8 cellular contexts compared by ENCODE assay signal in genomic region chrX:80810365-80810978, GRCh38. TPM values are rescaled to one million over a fixed set of nuclear protein-coding genes. Genes with fewer than 3 reads are reported as not detected.
A peak's percentile ranks its signal among the peaks of the same experiment; 100 is the strongest.
DNase-seq lines count a peak whose midpoint lies in the region; ATAC-seq, FAIRE-seq and TF ChIP-seq lines count a peak whose summit lies in the region.

No MANE protein-coding gene starts in this region.

- peak overlapping the region; percentile 91 for H2AFZ ChIP-seq in K562 (ENCODE audit: low read depth, low read length)

- no peak for TF ChIP-seq CTCF in AG10803 (conservative IDR thresholded peaks at IDR 0.05; ENCODE audit: low read length)
- TF ChIP-seq CTCF in K562 (IDR thresholded peaks at IDR 0.05 in 2 of 3, conservative IDR thresholded peaks at IDR 0.05 in 1 of 3; ENCODE audit: insufficient read depth in 2 of 3, low read depth in 1 of 3, low read length in 3 of 3), result no peak

- intact Hi-C loops in K562 (cut with micrococcal nuclease), result no loop called here

- no peaks in the 10 kb centered on the region for H3K9me1 ChIP-seq in K562 (ENCODE audit: control insufficient read depth, insufficient read depth, low read length)

- WGBS in K562 (ENCODE audit: insufficient coverage, low coverage, missing lambda C conversion rate), result 1% methylated on average over 8 of the region's 9 CpGs

- no peak for FAIRE-seq in K562 (lab: Jason Lieb, UNC)

- CTCF ChIA-PET in K562 (lab: Yijun Ruan, JAX; ENCODE audit: low intra/inter-chr PET ratio), result no interaction called here

- H3K36me3 ChIP-seq in HUES48 (ENCODE audit: control insufficient read depth, insufficient read depth, low read length), result no peaks in the 10 kb centered on the region
- no peaks in the 10 kb centered on the region for H3K36me3 ChIP-seq in K562 (ENCODE audit: control insufficient read depth, insufficient read depth, low read length)

- no peaks in the 10 kb centered on the region for H3K9me3 Mint-ChIP-seq in memory B cell

- peaks cover 9% of the 10 kb centered on the region for H3K4me1 Mint-ChIP-seq in memory B cell

- no peak for TF ChIP-seq RAD21 in K562 (CRISPR knock-in tag; conservative IDR thresholded peaks at IDR 0.05 in 1 of 2, IDR thresholded peaks at IDR 0.05 in 1 of 2)

- TF ChIP-seq POLR2A in K562 (conservative IDR thresholded peaks at IDR 0.05), result no peak

- no peaks in the 10 kb centered on the region for H4K20me1 ChIP-seq in K562 (replicated peaks; ENCODE audit: control insufficient read depth, insufficient read depth, low read length)

- H3K9me3 ChIP-seq in HUES48 (ENCODE audit: control insufficient read depth, insufficient read depth, low read length) (peaks cover 20% of the 10 kb centered on the region), K562 (replicated peaks; ENCODE audit: control insufficient read depth, insufficient read depth, low read depth, low read length) (no peaks in the 10 kb centered on the region)

- H3K79me2 ChIP-seq in K562 (ENCODE audit: control insufficient read depth, insufficient read depth, low read length), result peaks cover 32% of the 10 kb centered on the region

- DNase-seq in AG10803 (ENCODE audit: low read depth) (peak; percentile 0), K562 (ENCODE audit: extremely low read depth in 1 of 4, low spot score in 3 of 4) (peak in 3 of 4 experiments; percentile 3 to 16 (median 3)), memory B cell (ENCODE audit: low spot score in 2 of 2) (no peak), activated gamma-delta T cell (lab: John Stamatoyannopoulos, UW) (no peak)
- no peak for DNase-seq in stimulated activated CD8-positive, alpha-beta memory T cell treated with anti-CD3 and anti-CD28 coated beads, Interleukin-4, amount 100 ng/mL, for 48 hours

- TF ChIP-seq EP300 in K562 (IDR thresholded peaks at IDR 0.05; ENCODE audit: low read length), result no peak

- H3K4me3 ChIP-seq in AG10803 (ENCODE audit: low read length), result peak overlapping the region; percentile 75
- H3K4me3 ChIP-seq in HUES48 (ENCODE audit: low read depth, low read length), result peak overlapping the region; percentile 67
- H3K4me3 ChIP-seq in K562, result peak overlapping the region; percentile 57

- H3K27ac ChIP-seq in HUES48 (ENCODE audit: low read depth, low read length), result peak overlapping the region; percentile 83
- H3K27ac ChIP-seq in K562 (ENCODE audit: extremely low read depth, low read depth, low read length), result peak overlapping the region; percentile 89

- H3K27me3 ChIP-seq in HUES48 (ENCODE audit: control insufficient read depth, insufficient read depth, low read length), result no peaks in the 10 kb centered on the region
- no peaks in the 10 kb centered on the region for H3K27me3 ChIP-seq in K562 (ENCODE audit: control insufficient read depth in 2 of 2, insufficient read depth in 2 of 2, low read length in 2 of 2)

- peaks cover 2% of the 10 kb centered on the region for H3K36me3 Mint-ChIP-seq in memory B cell

- no peaks in the 10 kb centered on the region for H3K27me3 Mint-ChIP-seq in memory B cell

- H3K9ac ChIP-seq in HUES48 (ENCODE audit: low read depth, low read length), result peak overlapping the region; percentile 88
- H3K9ac ChIP-seq in K562 (ENCODE audit: insufficient read depth in 1 of 2, low read depth in 2 of 2, low read length in 2 of 2), result peak overlapping the region in 1 of 2 experiments; percentile 80; a peak in 2 of 4 replicates

- peaks cover 3% of the 10 kb centered on the region for H3K4me1 ChIP-seq in HUES48 (ENCODE audit: control insufficient read depth, insufficient read depth, low read length)
- no peaks in the 10 kb centered on the region for H3K4me1 ChIP-seq in K562 (replicated peaks in 1 of 2; ENCODE audit: control insufficient read depth in 2 of 2, insufficient read depth in 2 of 2, low read length in 2 of 2)

- H3K27ac Mint-ChIP-seq in memory B cell, result peak overlapping the region; percentile 99

- in situ Hi-C loops in K562 (cut with MboI), result no loop called here

- H3K4me2 ChIP-seq in K562 (ENCODE audit: insufficient read depth, low read length), result peak overlapping the region; percentile 76

- ATAC-seq in K562 (no peak), memory B cell (ENCODE audit: low read depth) (no peak), HG03460 (IDR thresholded peaks at IDR 0.05; ENCODE audit: unreplicated experiment) (no peak), GM21390 (IDR thresholded peaks at IDR 0.05; ENCODE audit: unreplicated experiment) (no peak)

- H3K4me3 Mint-ChIP-seq in memory B cell, result peak overlapping the region; percentile 96

- BruUV-seq in K562 (replicated peaks; lab: Mats Ljungman, UMichigan), result TSS peak; percentile 82

- POLR2A ChIA-PET in K562 (lab: Yijun Ruan, JAX), result no interaction called here

TF ChIP-seq in K562, 482 proteins besides CTCF, POLR2A, EP300 and RAD21 (continues in another document):
- peak; percentile 5 for TF ChIP-seq KDM5B (IDR thresholded peaks at IDR 0.05; ENCODE audit: insufficient replicate concordance, low read depth, low read length)
- TF ChIP-seq STAT5B (CRISPR knock-in tag; IDR thresholded peaks at IDR 0.05), result no peak
- TF ChIP-seq L3MBTL2 (IDR thresholded peaks at IDR 0.05), result 0 out of 2 replicates have a peak, but pooled peaks have one; percentile 7
- no peak for TF ChIP-seq ETV5 (CRISPR knock-in tag; IDR thresholded peaks at IDR 0.05; ENCODE audit: low read depth)
- no peak for TF ChIP-seq ARID1B (IDR thresholded peaks at IDR 0.05)
- TF ChIP-seq PCBP1 (IDR thresholded peaks at IDR 0.05; ENCODE audit: low read depth, low read length, poor library complexity, severe bottlenecking), result no peak
- no peak for TF ChIP-seq ZNF644 (tag; IDR thresholded peaks at IDR 0.05; ENCODE audit: low read depth)
- TF ChIP-seq SMARCA4 (IDR thresholded peaks at IDR 0.05), result no peak
- TF ChIP-seq RBM39 (optimal IDR thresholded peaks at IDR 0.05; ENCODE audit: low read depth, low read length), result no peak
- TF ChIP-seq BHLHE40 (IDR thresholded peaks at IDR 0.05; ENCODE audit: low read length), result peak; percentile 51; the same call in 1 of the 2 replicates
- no peak for TF ChIP-seq KDM1A (IDR thresholded peaks at IDR 0.05)
- TF ChIP-seq ARID3B (CRISPR knock-in tag; IDR thresholded peaks at IDR 0.05; ENCODE audit: borderline replicate concordance), result no peak
- no peak for TF ChIP-seq PCBP2 (IDR thresholded peaks at IDR 0.05; ENCODE audit: low read depth, low read length, poor library complexity, severe bottlenecking)
- TF ChIP-seq RBBP5 (IDR thresholded peaks at IDR 0.05; ENCODE audit: borderline replicate concordance, insufficient read depth, low read length, poor library complexity, severe bottlenecking), result no peak
- no peak for TF ChIP-seq MAFF (IDR thresholded peaks at IDR 0.05; ENCODE audit: low read length)
- TF ChIP-seq RBM17 (IDR thresholded peaks at IDR 0.05; ENCODE audit: borderline replicate concordance, low read depth, low read length), result no peak
- TF ChIP-seq, protein P1, sequence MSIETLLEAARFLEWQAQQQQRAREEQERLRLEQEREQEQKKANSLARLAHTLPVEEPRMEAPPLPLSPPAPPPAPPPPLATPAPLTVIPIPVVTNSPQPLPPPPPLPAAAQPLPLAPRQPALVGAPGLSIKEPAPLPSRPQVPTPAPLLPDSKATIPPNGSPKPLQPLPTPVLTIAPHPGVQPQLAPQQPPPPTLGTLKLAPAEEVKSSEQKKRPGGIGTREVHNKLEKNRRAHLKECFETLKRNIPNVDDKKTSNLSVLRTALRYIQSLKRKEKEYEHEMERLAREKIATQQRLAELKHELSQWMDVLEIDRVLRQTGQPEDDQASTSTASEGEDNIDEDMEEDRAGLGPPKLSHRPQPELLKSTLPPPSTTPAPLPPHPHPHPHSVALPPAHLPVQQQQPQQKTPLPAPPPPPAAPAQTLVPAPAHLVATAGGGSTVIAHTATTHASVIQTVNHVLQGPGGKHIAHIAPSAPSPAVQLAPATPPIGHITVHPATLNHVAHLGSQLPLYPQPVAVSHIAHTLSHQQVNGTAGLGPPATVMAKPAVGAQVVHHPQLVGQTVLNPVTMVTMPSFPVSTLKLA (conservative IDR thresholded peaks at IDR 0.05), result peak in 1 of 2 experiments; percentile 38; a peak in 2 of 4 replicates
- TF ChIP-seq SUPT5H (IDR thresholded peaks at IDR 0.05), result 0 out of 2 replicates have a peak, but pooled peaks have one; percentile 2

RNA-seq across cellular contexts. Expression of gene BRWD3, which starts 0.8 kb away (rescaled TPM):
- 41.0 and 116 TPM in 2 replicates for total RNA-seq in K562 (2011; cell fraction: chromatin; rRNA removed; ENCODE audit: low replicate concordance)
- total RNA-seq in K562 (2011; cell fraction: nucleolus; rRNA removed), result 10.3 and 12.0 TPM in 2 replicates
- total RNA-seq in K562 (2011; cell fraction: nucleoplasm; rRNA removed), result 80.4 and 152 TPM in 2 replicates
- total RNA-seq in K562 (2014; rRNA removed), result 3.1 and 6.4 TPM in 2 replicates
- 11.5 and 12.4 TPM in 2 replicates for total RNA-seq in K562 (2014; rRNA removed; fragmentation: Illumina TruSeq; extraction: Trizol)
- 11.6 and 12.0 TPM in 2 replicates for total RNA-seq in K562 (2015; rRNA removed; fragmentation: Illumina TruSeq; extraction: Trizol)
- total RNA-seq in K562 (2021), result 10.3 and 11.6 TPM in 2 replicates
- polyA plus RNA-seq in K562 (2011; rRNA removed), result 9.1 and 14.3 TPM in 2 replicates
- polyA plus RNA-seq in K562 (2011; cell fraction: cytosol; rRNA removed), result 2.6 and 4.7 TPM in 2 replicates
- 15.1 and 15.3 TPM in 2 replicates for polyA plus RNA-seq in K562 (2011; cell fraction: nucleus; rRNA removed)
- polyA plus RNA-seq in K562 (2012), result 2.6 and 3.7 TPM in 2 replicates
- polyA plus RNA-seq in K562 (2014; fragmentation: Illumina TruSeq; extraction: Trizol), result 5.6 and 5.8 TPM in 2 replicates
- under 1 TPM; 0.56 to 0.72 TPM for polyA plus RNA-seq in K562 (2014; fragmentation: Nextera tagmentation; extraction: Ambion mirVana)
- polyA plus RNA-seq in K562 (2014; rRNA removed), result 3.4 and 5.6 TPM in 2 replicates
- 67.5 and 70.4 TPM in 2 replicates for polyA minus RNA-seq in K562 (2011; rRNA and poly(A)+ RNA removed)
- polyA minus RNA-seq in K562 (2011; cell fraction: cytosol; rRNA and poly(A)+ RNA removed), result 11.6 and 16.0 TPM in 2 replicates
- polyA minus RNA-seq in K562 (2011; cell fraction: nucleus; rRNA and poly(A)+ RNA removed), result 28.7 and 36.1 TPM in 2 replicates

Comparison
In these comparisons a context has a peak if more than half of its experiments do, and no peak if none do; other contexts are left out.
1. DNase-seq: peak in AG10803 (single experiment) and K562 (3 of 4); none in memory B cell (0 of 2), stimulated activated CD8-positive, alpha-beta memory T cell treated with anti-CD3 and anti-CD28 coated beads, Interleukin-4, amount 100 ng/mL, for 48 hours (single experiment) and activated gamma-delta T cell (single experiment).
2. Peak in every context shown above with its lines, with median percentiles within 50 percentile points of each other: H3K4me3 ChIP-seq.